15 cellular contexts compared by ENCODE assay signal in genomic region chr17:49146620-49147306, GRCh38. TPM values are rescaled to one million over a fixed set of nuclear protein-coding genes. Genes with fewer than 3 reads are reported as not detected.
DNase-seq lines count a peak whose midpoint lies in the region; ATAC-seq and TF ChIP-seq lines count a peak whose summit lies in the region.
"Had no signal": no experiment of that assay in that cellular context is flagged by ENCODE, and none has a peak within 500 bp of the region (broad histone marks: within the 10 kb centered on the region; RNA-seq: fewer than 3 reads in every experiment).

No MANE protein-coding gene starts in this region.

- peaks cover 58 to 71% of the 10 kb centered on the region in 2 donors for H3K27me3 Mint-ChIP-seq in effector memory CD8-positive, alpha-beta T cell

- H2AFZ ChIP-seq in mammary epithelial cell (ENCODE audit: low read depth, low read length), result peak overlapping the region; percentile 54

- no peaks in the 10 kb centered on the region for H3K4me1 Mint-ChIP-seq in effector memory CD8-positive, alpha-beta T cell (ENCODE audit: low read depth in 2 of 2)
- H3K4me1 Mint-ChIP-seq: activated naive CD4-positive, alpha-beta T cell treated with anti-CD3 and anti-CD28 coated beads, Interleukin-2, amount 10 ng/mL, durations not matched to agents 7 days and 5 days had no signal

- H3K4me2 ChIP-seq in mammary epithelial cell (ENCODE audit: insufficient read depth, low read depth, low read length), result peak overlapping the region; percentile 56

- ATAC-seq in effector memory CD8-positive, alpha-beta T cell (replicated peaks), result no peak
- ATAC-seq: K562 had no signal

- CTCF ChIA-PET in mammary epithelial cell (lab: Charles Lee; ENCODE audit: low non-redundant PET), result interaction anchor here (0.5 to 0.7 kb wide), 3 partner anchors 111 to 356 kb away, joined by 3 to 6 read pairs (median 6); no protein-coding TSS in a partner anchor

- no TSS peak for BruUV-seq in mammary epithelial cell (replicated peaks; lab: Mats Ljungman, UMichigan)

- no peaks in the 10 kb centered on the region for H4K20me1 ChIP-seq in mammary epithelial cell (ENCODE audit: insufficient read depth, low read length)

- 2% methylated on average over 3 of the region's 3 CpGs for WGBS in mammary epithelial cell (ENCODE audit: low coverage, missing lambda C conversion rate)
- WGBS in lower leg skin, 2 donors, result 38 to 48% methylated on average over 3 of the region's 3 CpGs

- no peak overlapping the region for H3K9ac ChIP-seq in mammary epithelial cell (ENCODE audit: insufficient read depth, low read length)

- H3K36me3 Mint-ChIP-seq in effector memory CD8-positive, alpha-beta T cell (ENCODE audit: insufficient read depth), result peaks cover 3% of the 10 kb centered on the region
- H3K36me3 Mint-ChIP-seq: activated naive CD4-positive, alpha-beta T cell treated with anti-CD3 and anti-CD28 coated beads, Interleukin-2, amount 10 ng/mL, durations not matched to agents 7 days and 5 days had no signal

- dilution Hi-C loops in mammary epithelial cell (cut with HindIII; ENCODE audit: low sequenced_read_pairs), result no loop called here

- DNase-seq in AG09319 (ENCODE audit: extremely low read depth, low read depth) (peak; percentile 80), LHCN-M2 (ENCODE audit: low read depth) (peak; percentile 98), mammary epithelial cell (peak; percentile 97), kidney glomerular epithelial cell (lab: John Stamatoyannopoulos, UW) (peak; percentile 65), lower leg skin (ENCODE audit: low spot score in 2 of 2) (no peak)
- no peak for DNase-seq in effector memory CD8-positive, alpha-beta T cell
- DNase-seq in activated naive CD4-positive, alpha-beta T cell treated with Interleukin-2 at 50 U/mL for 16 hours, result no peak
- no peak for DNase-seq in activated CD4-positive, alpha-beta T cell treated with anti-CD3 and anti-CD28 coated beads, Interleukin-2, amount 50 U/mL, for 1 hour
- DNase-seq: activated CD4-positive, alpha-beta T cell treated with anti-CD3 and anti-CD28 coated beads, Interleukin-2, amount 50 U/mL, for 48 hours; activated naive CD4-positive, alpha-beta T cell treated with anti-CD3 and anti-CD28 coated beads, Interleukin-2, amount 10 ng/mL, durations not matched to agents 7 days and 5 days; NCI-H446; retina; uterus had no signal

- in situ Hi-C loops in mammary epithelial cell (cut with MboI; ENCODE audit: low sequenced_read_pairs in 2 of 2), result no loop called here

- no peaks in the 10 kb centered on the region for H3K27me3 ChIP-seq in mammary epithelial cell (ENCODE audit: insufficient read depth, low read length)
- H3K27me3 ChIP-seq: uterus had no signal

- no peak for TF ChIP-seq CTCF in AG09319 (IDR thresholded peaks at IDR 0.05; ENCODE audit: low read depth, low read length)
- TF ChIP-seq CTCF in mammary epithelial cell (conservative IDR thresholded peaks at IDR 0.05 in 1 of 2, IDR thresholded peaks at IDR 0.05 in 1 of 2; ENCODE audit: extremely low read depth in 1 of 2, insufficient read depth in 1 of 2, low read depth in 1 of 2, low read length in 2 of 2), result no peak
- TF ChIP-seq CTCF in lower leg skin (IDR thresholded peaks at IDR 0.05), result no peak

- H3K9me3 Mint-ChIP-seq in effector memory CD8-positive, alpha-beta T cell, result no peaks in the 10 kb centered on the region
- H3K9me3 Mint-ChIP-seq: activated naive CD4-positive, alpha-beta T cell treated with anti-CD3 and anti-CD28 coated beads, Interleukin-2, amount 10 ng/mL, durations not matched to agents 7 days and 5 days had no signal

- no peak overlapping the region for H3K4me3 ChIP-seq in mammary epithelial cell (replicated peaks in 1 of 3; ENCODE audit: insufficient read depth in 1 of 3, low read depth in 2 of 3, low read length in 3 of 3)
- no peak overlapping the region for H3K4me3 ChIP-seq in lower leg skin (ENCODE audit: low read depth, poor library complexity, severe bottlenecking)
- H3K4me3 ChIP-seq: K562, lung, uterus had no signal

- peaks cover 13% of the 10 kb centered on the region for H3K4me1 ChIP-seq in mammary epithelial cell (ENCODE audit: insufficient read depth, low read length)
- H3K4me1 ChIP-seq: uterus had no signal

- no peak overlapping the region for H3K4me3 Mint-ChIP-seq in effector memory CD8-positive, alpha-beta T cell
- H3K4me3 Mint-ChIP-seq: activated naive CD4-positive, alpha-beta T cell treated with anti-CD3 and anti-CD28 coated beads, Interleukin-2, amount 10 ng/mL, durations not matched to agents 7 days and 5 days had no signal

- H3K9me3 ChIP-seq in mammary epithelial cell (replicated peaks; ENCODE audit: insufficient read depth, low read length), result no peaks in the 10 kb centered on the region
- H3K9me3 ChIP-seq: uterus had no signal

- intact Hi-C loops in mammary epithelial cell (cut with micrococcal nuclease) (loop anchor here (1.0 to 2.0 kb wide), 4 partner anchors 20 to 46 kb away; no protein-coding TSS in a partner anchor), lower leg skin (cut with DNase I; ENCODE audit: low total_unique reads) (no loop called here)

- H3K36me3 ChIP-seq in mammary epithelial cell (ENCODE audit: insufficient read depth, low read length), result no peaks in the 10 kb centered on the region
- H3K36me3 ChIP-seq: uterus had no signal

- no peak overlapping the region for H3K27ac Mint-ChIP-seq in effector memory CD8-positive, alpha-beta T cell
- H3K27ac Mint-ChIP-seq: activated naive CD4-positive, alpha-beta T cell treated with anti-CD3 and anti-CD28 coated beads, Interleukin-2, amount 10 ng/mL, durations not matched to agents 7 days and 5 days had no signal

- H3K79me2 ChIP-seq in mammary epithelial cell (ENCODE audit: insufficient read depth, low read length), result no peaks in the 10 kb centered on the region

- no peak for TF ChIP-seq POLR2A in lower leg skin (IDR thresholded peaks at IDR 0.05)

- peak overlapping the region; percentile 67 for H3K27ac ChIP-seq in mammary epithelial cell (ENCODE audit: insufficient read depth, low read depth, low read length)
- H3K27ac ChIP-seq: uterus had no signal

RNA-seq across cellular contexts. Expression of gene B4GALNT2, which starts 14.2 kb away (rescaled TPM):
- total RNA-seq in LHCN-M2 (2014; rRNA removed) (not detected in 2 replicates), mammary epithelial cell (under 1 TPM; 0.14 to 0.17 TPM), lower leg skin (under 1 TPM; 0.04 to 0.98 (median 0.80) TPM)
- polyA plus RNA-seq in LHCN-M2 (2012), result 0.02 TPM
- polyA plus RNA-seq in mammary epithelial cell, result 0.05 TPM
- not detected for polyA minus RNA-seq in mammary epithelial cell
- total RNA-seq: K562 had no signal
- polyA plus RNA-seq: K562 had no signal

Comparison
In these comparisons a context has a peak if more than half of its experiments do, and no peak if none do; other contexts are left out.
1. DNase-seq: peak in AG09319 (single experiment), LHCN-M2 (single experiment), mammary epithelial cell (single experiment) and kidney glomerular epithelial cell (single experiment); none in effector memory CD8-positive, alpha-beta T cell (0 of 3), activated naive CD4-positive, alpha-beta T cell treated with Interleukin-2 at 50 U/mL for 16 hours (single experiment), activated CD4-positive, alpha-beta T cell treated with anti-CD3 and anti-CD28 coated beads, Interleukin-2, amount 50 U/mL, for 1 hour (single experiment) and lower leg skin (0 of 2).